13 cellular contexts compared by ENCODE assay signal in the genomic region with DNA sequence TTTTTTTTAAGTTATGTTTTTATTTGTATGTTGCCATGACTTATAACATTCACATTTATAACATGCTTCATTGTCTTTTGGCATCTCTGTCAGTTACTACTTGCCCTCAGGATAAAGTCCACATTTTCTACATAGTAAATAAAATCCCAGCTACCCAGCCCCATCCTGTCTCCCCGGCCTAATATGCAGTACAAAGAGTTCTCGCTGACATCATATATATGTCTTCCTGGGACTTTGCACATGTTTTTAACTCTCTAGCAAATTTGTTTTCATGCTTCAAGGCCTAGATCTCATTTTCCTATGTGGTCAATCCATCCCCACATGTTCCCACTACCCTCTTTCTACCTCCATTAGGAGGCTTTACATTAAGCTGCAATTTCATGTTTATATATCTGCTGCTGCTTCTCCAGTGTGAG.
"Had no signal": no experiment of that assay in that cellular context is flagged by ENCODE, and none has a peak within 500 bp of the region (broad histone marks: within the 10 kb centered on the region; RNA-seq: fewer than 3 reads in every experiment).

No MANE protein-coding gene starts in this region.

- H3K4me3 Mint-ChIP-seq: activated naive CD8-positive, alpha-beta T cell; neural progenitor cell; stimulated activated memory B cell treated with anti-CD40 and anti-IgM and Interleukin-4, amounts not matched to agents 10 μg/mL and 1 μg/mL and 100 μg/mL, for 72 hours; T-helper 17 cell; WTC11 had no signal

- ATAC-seq: stimulated activated memory B cell treated with anti-CD40 and anti-IgM and Interleukin-4, amounts not matched to agents 10 μg/mL and 1 μg/mL and 100 μg/mL, for 72 hours; T-helper 17 cell; WTC11 had no signal

- H3K4me3 ChIP-seq: neural progenitor cell, ovary, tibial artery, vagina had no signal

- H3K27me3 ChIP-seq: brain microvascular endothelial cell, neural progenitor cell, ovary, tibial artery, vagina had no signal

- H3K27ac Mint-ChIP-seq: activated naive CD8-positive, alpha-beta T cell; stimulated activated memory B cell treated with anti-CD40 and anti-IgM and Interleukin-4, amounts not matched to agents 10 μg/mL and 1 μg/mL and 100 μg/mL, for 72 hours; WTC11 had no signal

- H3K9me3 ChIP-seq: ovary, tibial artery, vagina had no signal

- H3K9me3 Mint-ChIP-seq: neural progenitor cell; stimulated activated memory B cell treated with anti-CD40 and anti-IgM and Interleukin-4, amounts not matched to agents 10 μg/mL and 1 μg/mL and 100 μg/mL, for 72 hours; WTC11 had no signal

- H3K36me3 Mint-ChIP-seq: activated naive CD8-positive, alpha-beta T cell; neural progenitor cell; WTC11 had no signal

- H3K36me3 ChIP-seq: brain microvascular endothelial cell, neural progenitor cell, ovary, tibial artery, vagina had no signal

- DNase-seq: activated CD4-positive, alpha-beta T cell treated with anti-CD3 and anti-CD28 coated beads for 48 hours; activated gamma-delta T cell treated with Interleukin-2 at 50 U/mL for 16 hours; brain microvascular endothelial cell; dermis blood vessel endothelial cell; hypothalamus; ovary; T-helper 17 cell; tibial artery had no signal

- H3K27me3 Mint-ChIP-seq: activated naive CD8-positive, alpha-beta T cell; stimulated activated memory B cell treated with anti-CD40 and anti-IgM and Interleukin-4, amounts not matched to agents 10 μg/mL and 1 μg/mL and 100 μg/mL, for 72 hours; T-helper 17 cell had no signal

- H3K4me1 ChIP-seq: neural progenitor cell, vagina had no signal

- H3K9ac ChIP-seq: neural progenitor cell had no signal

- H3K27ac ChIP-seq: brain microvascular endothelial cell, neural progenitor cell, ovary, tibial artery, vagina had no signal
